Comparison of ENCODE assay signal across 10 cellular contexts in genomic region chr20:45340951-45341350, GRCh38. TPM values are rescaled to one million over a fixed set of nuclear protein-coding genes. Genes with fewer than 3 reads are reported as not detected.
DNase-seq lines count a peak whose midpoint lies in the region; FAIRE-seq and TF ChIP-seq lines count a peak whose summit lies in the region.
"Had no signal": no experiment of that assay in that cellular context is flagged by ENCODE, and none has a peak within 500 bp of the region (broad histone marks: within the 10 kb centered on the region; RNA-seq: fewer than 3 reads in every experiment).

No MANE protein-coding gene starts in this region.

- FAIRE-seq in kidney (lab: Jason Lieb, UNC): no peak

- H3K27ac ChIP-seq in GM23248 (peak overlapping the region; percentile 99), adrenal gland (peak overlapping the region; percentile 87 to 98 (median 94)), kidney (ENCODE audit: low read depth in 2 of 2, low read length in 2 of 2) (peak overlapping the region; percentile 96 to 99), prostate gland (peak overlapping the region; percentile 92 to 94)

- peaks cover 84% of the 10 kb centered on the region for H3K4me1 ChIP-seq in GM23248 (ENCODE audit: insufficient read depth)
- peaks cover 97 to 99% of the 10 kb centered on the region in 2 donors for H3K4me1 ChIP-seq in adrenal gland (replicated peaks in 1 of 2)
- peaks cover 60 to 74% of the 10 kb centered on the region in 2 donors for H3K4me1 ChIP-seq in kidney (ENCODE audit: control insufficient read depth in 1 of 2, insufficient read depth in 1 of 2, low read depth in 1 of 2, low read length in 2 of 2)
- H3K4me1 ChIP-seq in prostate gland (replicated peaks): peaks cover 32% of the 10 kb centered on the region

- H2AFZ ChIP-seq in GM23248: no peak overlapping the region

- TF ChIP-seq POLR2A in adrenal gland (IDR thresholded peaks at IDR 0.05) (no peak), prostate gland (IDR thresholded peaks at IDR 0.05) (no peak)

- H3K9me2 ChIP-seq in GM23248 (ENCODE audit: insufficient read depth): no peaks in the 10 kb centered on the region

- no peaks in the 10 kb centered on the region for H4K20me1 ChIP-seq in GM23248 (ENCODE audit: insufficient read depth)

- no peak for TF ChIP-seq CTCF in adrenal gland (IDR thresholded peaks at IDR 0.05)
- no peak for TF ChIP-seq CTCF in kidney (IDR thresholded peaks at IDR 0.05; ENCODE audit: borderline replicate concordance, extremely low read depth, insufficient read depth)
- no peak for TF ChIP-seq CTCF in prostate gland (IDR thresholded peaks at IDR 0.05)

- H3K4me2 ChIP-seq in GM23248 (ENCODE audit: unreplicated experiment): peak overlapping the region; percentile 98

- no peaks in the 10 kb centered on the region for H3K9me3 ChIP-seq in GM23248 (ENCODE audit: low read depth)
- no peaks in the 10 kb centered on the region for H3K9me3 ChIP-seq in adrenal gland (replicated peaks in 1 of 3)
- no peaks in the 10 kb centered on the region for H3K9me3 ChIP-seq in kidney (ENCODE audit: control insufficient read depth in 1 of 2, low read length in 2 of 2)
- no peaks in the 10 kb centered on the region for H3K9me3 ChIP-seq in prostate gland

- H3K79me2 ChIP-seq in GM23248 (ENCODE audit: insufficient read depth): peaks cover 78% of the 10 kb centered on the region

- H3K36me3 ChIP-seq in GM23248 (ENCODE audit: low read depth) (peaks cover 37% of the 10 kb centered on the region; the same call in 1 of the 2 replicates), adrenal gland (replicated peaks in 1 of 2) (no peaks in the 10 kb centered on the region), kidney (ENCODE audit: control insufficient read depth in 1 of 2, insufficient read depth in 2 of 2, low read length in 2 of 2) (peaks cover 0 to 19% of the 10 kb centered on the region in 2 donors), prostate gland (no peaks in the 10 kb centered on the region)

- peaks cover 92% of the 10 kb centered on the region for H3F3A ChIP-seq in GM23248 (ENCODE audit: insufficient read depth)

- no peaks in the 10 kb centered on the region for H3K27me3 ChIP-seq in GM23248 (replicated peaks; ENCODE audit: insufficient read depth)
- no peaks in the 10 kb centered on the region for H3K27me3 ChIP-seq in adrenal gland
- H3K27me3 ChIP-seq in prostate gland (replicated peaks; ENCODE audit: insufficient read depth): no peaks in the 10 kb centered on the region

- DNase-seq in GM23248: no peak
- DNase-seq in adrenal gland: no peak
- no peak for DNase-seq in kidney
- DNase-seq in prostate gland (ENCODE audit: low spot score): no peak
- no peak for DNase-seq in stimulated activated CD4-positive, alpha-beta T cell treated with anti-CD3 and anti-CD28 coated beads, Interleukin-4, amount 100 ng/mL, for 1 hour
- DNase-seq in posterior cingulate gyrus: no peak
- DNase-seq in foreskin melanocyte: no peak
- DNase-seq in RPMI8226: no peak
- DNase-seq: stimulated activated CD4-positive, alpha-beta T cell treated with anti-CD3 and anti-CD28 coated beads, Interleukin-2, amount 100 ng/mL, for 24 hours had no signal

- in situ Hi-C loops in GM23248 (cut with MboI): no loop called here

- intact Hi-C loops in adrenal gland (cut with DNase I) (no loop called here), kidney (cut with DNase I) (no loop called here), prostate gland (cut with DNase I) (no loop called here), posterior cingulate gyrus (cut with DNase I) (no loop called here)

- WGBS in GM23248 (ENCODE audit: low coverage in 1 of 2, low lambda C conversion rate in 2 of 2, missing lambda C conversion rate in 2 of 2), 2 experiments: 88 to 89% methylated on average over 1 of the region's 1 CpG
- 32 to 43% (median 33%) methylated on average over 1 of the region's 1 CpG for WGBS in adrenal gland, 4 donors
- WGBS in prostate gland: 18% methylated on average over 1 of the region's 1 CpG

- H3K4me3 ChIP-seq in GM23248 (no peak overlapping the region), adrenal gland (no peak overlapping the region), kidney (ENCODE audit: low read length in 2 of 2) (peak overlapping the region in 1 of 2 donors; percentile 85), prostate gland (no peak overlapping the region)

- H3K9ac ChIP-seq in GM23248 (peak overlapping the region; percentile 100), kidney (ENCODE audit: low read length in 2 of 2) (peak overlapping the region in 1 of 2 donors; percentile 100)

RNA-seq across cellular contexts. Expression of gene SDC4, which starts 7.3 kb away (rescaled TPM):
- total RNA-seq in GM23248 (2014; rRNA removed; shearing (Covaris generic)): 368 and 410 TPM in 2 replicates
- polyA plus RNA-seq in GM23248 (2016; fragmentation: Nextera tagmentation; extraction: Ambion mirVana) (454 and 461 TPM in 2 replicates), adrenal gland (10 to 100 TPM; 48.7 to 64.9 (median 55.3) TPM), kidney (ENCODE audit: insufficient read depth, low read depth, low replicate concordance) (242 TPM)
- total RNA-seq in adrenal gland (100 to 1,000 TPM in 2 of 8 donors, 10 to 100 TPM in 6; 66.9 to 128 (median 84.7) TPM), kidney (397 TPM), prostate gland (100 to 1,000 TPM; 123 to 266 TPM)

RNA-seq across cellular contexts. Expression of gene SYS1, which starts 22.0 kb away (rescaled TPM):
- total RNA-seq in GM23248 (2014; rRNA removed; shearing (Covaris generic)): 27.3 and 38.7 TPM in 2 replicates
- polyA plus RNA-seq in GM23248 (2016; fragmentation: Nextera tagmentation; extraction: Ambion mirVana) (24.6 and 27.1 TPM in 2 replicates), adrenal gland (10 to 100 TPM; 16.0 to 25.7 (median 17.7) TPM), kidney (ENCODE audit: insufficient read depth, low read depth, low replicate concordance) (39.8 TPM)
- total RNA-seq in adrenal gland (10 to 100 TPM; 25.6 to 83.2 (median 38.4) TPM), kidney (38.7 TPM), prostate gland (10 to 100 TPM; 29.3 to 57.4 TPM)

RNA-seq across cellular contexts. Expression of gene MATN4, which starts 32.9 kb away (rescaled TPM):
- not detected in 2 replicates for total RNA-seq in GM23248 (2014; rRNA removed; shearing (Covaris generic))
- polyA plus RNA-seq in GM23248 (2016; fragmentation: Nextera tagmentation; extraction: Ambion mirVana): 0.09 TPM in 1 of 2 replicates, not detected in the other
- total RNA-seq in adrenal gland: under 1 TPM in 1 of 8 donors, not detected in 7; 0.15 TPM
- under 1 TPM in 2 of 3 donors, not detected in 1; 0.16 to 0.37 TPM for polyA plus RNA-seq in adrenal gland
- 0.19 TPM for total RNA-seq in kidney
- polyA plus RNA-seq in kidney (ENCODE audit: insufficient read depth, low read depth, low replicate concordance): 0.19 TPM
- total RNA-seq in prostate gland: under 1 TPM in 1 of 2 donors, not detected in 1; 0.34 TPM

RNA-seq across cellular contexts. Expression of gene RBPJL, which starts 34.3 kb away (rescaled TPM):
- not detected in 2 replicates for total RNA-seq in GM23248 (2014; rRNA removed; shearing (Covaris generic))
- polyA plus RNA-seq in GM23248 (2016; fragmentation: Nextera tagmentation; extraction: Ambion mirVana) (not detected in 2 replicates), adrenal gland (under 1 TPM in 1 of 3 donors, not detected in 2; 0.03 TPM), kidney (ENCODE audit: insufficient read depth, low read depth, low replicate concordance) (not detected)
- total RNA-seq in adrenal gland (not detected), kidney (not detected), prostate gland (not detected)

RNA-seq across cellular contexts. Expression of gene TP53TG5, which starts 37.2 kb away (rescaled TPM):
- not detected in 2 replicates for total RNA-seq in GM23248 (2014; rRNA removed; shearing (Covaris generic))
- 0.42 and 0.55 TPM in 2 replicates for polyA plus RNA-seq in GM23248 (2016; fragmentation: Nextera tagmentation; extraction: Ambion mirVana)
- total RNA-seq in adrenal gland: under 1 TPM in 3 of 8 donors, not detected in 5; 0.24 to 0.78 (median 0.65) TPM
- polyA plus RNA-seq in adrenal gland: under 1 TPM in 1 of 3 donors, not detected in 2; 0.33 TPM
- not detected for total RNA-seq in kidney
- not detected for polyA plus RNA-seq in kidney (ENCODE audit: insufficient read depth, low read depth, low replicate concordance)
- under 1 TPM in 1 of 2 donors, not detected in 1; 0.51 TPM for total RNA-seq in prostate gland
- total RNA-seq: mucosa of gallbladder had no signal
